1 cellular context compared by ENCODE assay signal in genomic region chr2:75516378-75517122, GRCh38.
TF ChIP-seq lines count a peak whose summit lies in the region.

No MANE protein-coding gene starts in this region.

TF ChIP-seq in HepG2, 621 proteins besides CTCF, POLR2A, EP300 and RAD21 (continued from another document and continues in another):
- TF ChIP-seq ZNF503 (CRISPR knock-in tag; IDR thresholded peaks at IDR 0.05) (peak; percentile 93), NR1H2 (CRISPR knock-in tag; IDR thresholded peaks at IDR 0.05; ENCODE audit: borderline replicate concordance, low read depth) (no peak; the same call in 1 of the 2 replicates), RXRB (CRISPR knock-in tag; IDR thresholded peaks at IDR 0.05; ENCODE audit: borderline replicate concordance) (peak; percentile 98), CSRNP2 (CRISPR knock-in tag; conservative IDR thresholded peaks at IDR 0.05; ENCODE audit: low read depth) (no peak), SMAD3 (CRISPR knock-in tag; IDR thresholded peaks at IDR 0.05) (peak; percentile 97), ZNF260 (CRISPR knock-in tag; IDR thresholded peaks at IDR 0.05; ENCODE audit: borderline replicate concordance, low read depth) (no peak), HDAC6 (IDR thresholded peaks at IDR 0.05; ENCODE audit: low read depth, low read length) (no peak), KLF16 (CRISPR knock-in tag; IDR thresholded peaks at IDR 0.05) (peak in 1 of 2 experiments; percentile 91; a peak in 2 of 4 replicates), ZNF280B (CRISPR knock-in tag; IDR thresholded peaks at IDR 0.05; ENCODE audit: borderline replicate concordance) (no peak), FOXP4 (CRISPR knock-in tag; IDR thresholded peaks at IDR 0.05) (peak; percentile 99), NCOA1 (CRISPR knock-in tag; IDR thresholded peaks at IDR 0.05) (peak; percentile 90), SIN3A (IDR thresholded peaks at IDR 0.05; ENCODE audit: borderline replicate concordance, low read depth, low read length) (no peak), MEF2D (CRISPR knock-in tag; IDR thresholded peaks at IDR 0.05) (peak; percentile 98), HBP1 (CRISPR knock-in tag; IDR thresholded peaks at IDR 0.05; ENCODE audit: low read depth) (peak; percentile 60; the same call in 1 of the 2 replicates), ARID4A (CRISPR knock-in tag; IDR thresholded peaks at IDR 0.05; ENCODE audit: borderline replicate concordance) (peak; percentile 67; the same call in 1 of the 2 replicates), ZNF777 (CRISPR knock-in tag; IDR thresholded peaks at IDR 0.05) (peak; percentile 36; the same call in 1 of the 2 replicates), ZBTB4 (CRISPR knock-in tag; IDR thresholded peaks at IDR 0.05; ENCODE audit: borderline replicate concordance) (no peak; the same call in 1 of the 2 replicates), ZNF274 (CRISPR knock-in tag; IDR thresholded peaks at IDR 0.05) (no peak), ZNF441 (CRISPR knock-in tag; IDR thresholded peaks at IDR 0.05; ENCODE audit: borderline replicate concordance) (0 out of 2 replicates have a peak, but pooled peaks have one; percentile 49), ZNF484 (CRISPR knock-in tag; IDR thresholded peaks at IDR 0.05; ENCODE audit: borderline replicate concordance, low read depth) (no peak), TFE3 (CRISPR knock-in tag; IDR thresholded peaks at IDR 0.05) (peak; percentile 100), HOXD1 (CRISPR knock-in tag; IDR thresholded peaks at IDR 0.05) (peak; percentile 92; the same call in 1 of the 2 replicates), ZNF878 (CRISPR knock-in tag; IDR thresholded peaks at IDR 0.05) (peak; percentile 77; the same call in 1 of the 2 replicates), ZNF276 (CRISPR knock-in tag; IDR thresholded peaks at IDR 0.05; ENCODE audit: low read depth) (no peak; the same call in 1 of the 2 replicates), TGIF2 (CRISPR knock-in tag; IDR thresholded peaks at IDR 0.05) (peak; percentile 67), STAT5B (CRISPR knock-in tag; IDR thresholded peaks at IDR 0.05) (peak; percentile 84; the same call in 1 of the 2 replicates), CBX2 (IDR thresholded peaks at IDR 0.05; ENCODE audit: low read depth, low read length) (no peak), CBX2 (CRISPR knock-in tag; IDR thresholded peaks at IDR 0.05; ENCODE audit: low read depth) (peak; percentile 23; the same call in 1 of the 2 replicates), BRD4 (CRISPR knock-in tag; IDR thresholded peaks at IDR 0.05) (peak; percentile 99; the same call in 1 of the 2 replicates), FOSL2 (CRISPR knock-in tag; IDR thresholded peaks at IDR 0.05) (peak; percentile 93), ARHGAP35 (CRISPR knock-in tag; IDR thresholded peaks at IDR 0.05; ENCODE audit: borderline replicate concordance) (0 out of 2 replicates have a peak, but pooled peaks have one; percentile 25), THAP8 (CRISPR knock-in tag; IDR thresholded peaks at IDR 0.05; ENCODE audit: borderline replicate concordance) (no peak), TP53 (CRISPR knock-in tag; conservative IDR thresholded peaks at IDR 0.05) (0 out of 2 replicates have a peak, but pooled peaks have one; percentile 82), ZBTB7B (CRISPR knock-in tag; IDR thresholded peaks at IDR 0.05) (peak; percentile 94), SRY (CRISPR knock-in tag; IDR thresholded peaks at IDR 0.05) (no peak)
